1 cellular context compared by ENCODE assay signal in genomic region chr4:132564920-132565319, GRCh38.
TF ChIP-seq lines count a peak whose summit lies in the region.

No MANE protein-coding gene starts in this region.

TF ChIP-seq in SK-N-SH treated with all-trans-retinoic acid at 6 μM for 48 hours, 23 proteins besides CTCF, POLR2A, EP300 and RAD21 (continued from another document):
- TF ChIP-seq POU6F1 (CRISPR knock-in tag; IDR thresholded peaks at IDR 0.05; ENCODE audit: borderline replicate concordance, low read depth) (no peak), BACH2 (CRISPR knock-in tag; IDR thresholded peaks at IDR 0.05; ENCODE audit: borderline replicate concordance) (no peak), CSRNP3 (CRISPR knock-in tag; IDR thresholded peaks at IDR 0.05) (no peak)
